In genomic region chr6:167798453-167798852, GRCh38 we compare ENCODE assay signal across 1 cellular context.
TF ChIP-seq lines count a peak whose summit lies in the region.

No MANE protein-coding gene starts in this region.

TF ChIP-seq in GM23338, 12 proteins besides CTCF, POLR2A, EP300 and RAD21:
- TF ChIP-seq REST (IDR thresholded peaks at IDR 0.05; ENCODE audit: unreplicated experiment) (no peak), CREB1 (CRISPR knock-in tag; IDR thresholded peaks at IDR 0.05; ENCODE audit: low read depth) (no peak), ETS1 (IDR thresholded peaks at IDR 0.05) (no peak), ZNF114 (CRISPR knock-in tag; IDR thresholded peaks at IDR 0.05) (no peak), STAT1 (IDR thresholded peaks at IDR 0.05; ENCODE audit: unreplicated experiment) (no peak), NANOG (IDR thresholded peaks at IDR 0.05; ENCODE audit: borderline replicate concordance) (no peak), ZNF331 (CRISPR knock-in tag; IDR thresholded peaks at IDR 0.05; ENCODE audit: low read depth) (no peak), POLR2AphosphoS5 (IDR thresholded peaks at IDR 0.05; ENCODE audit: low read depth) (no peak), JUNB (IDR thresholded peaks at IDR 0.05; ENCODE audit: unreplicated experiment) (no peak), EZH2 (IDR thresholded peaks at IDR 0.05; ENCODE audit: low read depth, unreplicated experiment) (no peak), ZNF462 (CRISPR knock-in tag; IDR thresholded peaks at IDR 0.05) (no peak), EZH2phosphoT487 (IDR thresholded peaks at IDR 0.05; ENCODE audit: unreplicated experiment) (no peak)
